In the genomic region with DNA sequence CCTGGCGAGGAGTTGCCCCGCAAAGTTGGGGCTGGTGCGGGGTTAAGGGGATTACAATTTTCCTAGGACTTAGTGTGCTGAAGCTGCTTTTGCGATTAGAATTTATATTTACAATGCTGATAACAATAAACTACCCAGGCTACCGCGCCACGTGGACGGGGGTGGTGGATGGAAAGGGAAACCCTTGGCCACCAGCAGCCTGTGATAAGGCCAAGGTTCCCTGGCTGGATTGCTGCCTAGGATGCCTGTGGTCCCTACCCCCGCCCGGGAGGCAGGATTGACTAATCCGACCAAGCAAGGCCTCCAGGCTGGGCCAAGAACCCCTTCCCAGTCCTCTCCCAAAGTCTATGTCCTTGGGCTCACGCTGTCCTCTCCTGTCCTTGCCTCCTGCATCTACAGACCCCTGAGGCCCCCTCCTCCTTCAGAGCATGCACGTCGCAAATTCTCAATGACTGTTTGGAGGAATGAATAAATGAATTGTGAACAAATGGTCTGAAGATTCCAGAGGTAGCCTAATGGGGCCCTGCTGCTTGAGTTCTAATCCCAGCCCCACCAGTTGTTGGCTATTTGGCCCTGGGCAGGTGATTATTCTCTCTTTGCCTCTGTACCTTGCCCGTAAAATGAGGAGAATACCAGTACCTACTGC, we compare ENCODE assay signal across 9 cellular contexts. TPM values are rescaled to one million over a fixed set of nuclear protein-coding genes. Genes with fewer than 3 reads are reported as not detected.
DNase-seq lines count a peak whose midpoint lies in the region; ATAC-seq, FAIRE-seq and TF ChIP-seq lines count a peak whose summit lies in the region.
"Had no signal": no experiment of that assay in that cellular context is flagged by ENCODE, and none has a peak within 500 bp of the region (broad histone marks: within the 10 kb centered on the region; RNA-seq: fewer than 3 reads in every experiment).

No MANE protein-coding gene starts in this region.

- H3K56ac ChIP-seq in H9 (ENCODE audit: insufficient read length, low read depth, low read length): no peak overlapping the region

- H4K91ac ChIP-seq in H9 (ENCODE audit: insufficient read length, low read depth, low read length): no peak overlapping the region

- H2BK5ac ChIP-seq in H9 (ENCODE audit: insufficient read length, low read length): no peak overlapping the region

- no peak overlapping the region for H3K23ac ChIP-seq in H9 (ENCODE audit: insufficient read length, low read depth, low read length)

- no peak overlapping the region; the same call in 1 of the 2 replicates for H3K4ac ChIP-seq in H9 (ENCODE audit: low read depth, low read length)

- peaks cover 18 to 23% (median 22%) of the 10 kb centered on the region in 3 experiments for H3K36me3 Mint-ChIP-seq in H9 (ENCODE audit: insufficient read depth in 1 of 3, low read depth in 3 of 3)

- intact Hi-C loops in left colon (cut with DNase I, micrococcal nuclease): no loop called here

- no peak overlapping the region for H2BK15ac ChIP-seq in H9 (ENCODE audit: low read depth, low read length)

- H3K9me3 ChIP-seq in H9 (ENCODE audit: control insufficient read depth, low read depth, low read length): peaks cover 5% of the 10 kb centered on the region
- H3K9me3 ChIP-seq in smooth muscle cell (replicated peaks; ENCODE audit: low read depth): no peaks in the 10 kb centered on the region

- H3K27me3 ChIP-seq in H9 (ENCODE audit: insufficient read depth, low read length) (no peaks in the 10 kb centered on the region), brain microvascular endothelial cell (replicated peaks) (no peaks in the 10 kb centered on the region), smooth muscle cell (ENCODE audit: low read depth) (no peaks in the 10 kb centered on the region)

- no peak overlapping the region for H3K27ac ChIP-seq in H9 (ENCODE audit: insufficient read length, low read depth, low read length)
- no peak overlapping the region for H3K27ac ChIP-seq in brain microvascular endothelial cell
- no peak overlapping the region for H3K27ac ChIP-seq in smooth muscle cell (ENCODE audit: low read depth)
- H3K27ac ChIP-seq in RWPE1: no peak overlapping the region

- no peaks in the 10 kb centered on the region for H3F3A ChIP-seq in smooth muscle cell (ENCODE audit: low read depth)

- H2AFZ ChIP-seq in H9 (ENCODE audit: low read length) (no peak overlapping the region), smooth muscle cell (ENCODE audit: low read depth) (peak overlapping the region; percentile 20)

- TF ChIP-seq POLR2A in GM12891 (IDR thresholded peaks at IDR 0.05; ENCODE audit: low read depth, low read length): no peak

- no CpG with 5 or more reads among the region's 15 CpGs for WGBS in H9 (ENCODE audit: extremely low coverage, insufficient read length, low lambda C conversion rate)
- WGBS in smooth muscle cell (ENCODE audit: low lambda C conversion rate): 19% methylated on average over 15 of the region's 15 CpGs

- H2BK12ac ChIP-seq in H9 (ENCODE audit: insufficient read length, low read depth, low read length): peak overlapping the region; percentile 16

- no peak overlapping the region for H2BK120ac ChIP-seq in H9 (ENCODE audit: low read depth, low read length, poor library complexity, severe bottlenecking)

- H4K20me1 ChIP-seq in H9 (ENCODE audit: control insufficient read depth, insufficient read depth, insufficient read length): no peaks in the 10 kb centered on the region
- no peaks in the 10 kb centered on the region for H4K20me1 ChIP-seq in smooth muscle cell (ENCODE audit: low read depth)

- H3K36me3 ChIP-seq in brain microvascular endothelial cell (replicated peaks) (no peaks in the 10 kb centered on the region), smooth muscle cell (ENCODE audit: low read depth) (no peaks in the 10 kb centered on the region)

- peak; percentile 77 for ATAC-seq in left colon

- peaks cover 48 to 53% of the 10 kb centered on the region in 2 experiments for H3K4me1 Mint-ChIP-seq in H9

- H3K9me3 Mint-ChIP-seq in H9: peaks cover 36 to 40% of the 10 kb centered on the region in 2 experiments

- H3K4me1 ChIP-seq in H9 (ENCODE audit: insufficient read depth, low read length) (peaks cover 11% of the 10 kb centered on the region; the same call in 1 of the 2 replicates), smooth muscle cell (ENCODE audit: low read depth) (no peaks in the 10 kb centered on the region)

- H3K79me1 ChIP-seq in H9 (ENCODE audit: insufficient read depth, low read depth, low read length, poor library complexity, severe bottlenecking): no peaks in the 10 kb centered on the region

- TF ChIP-seq CTCF in H9 (conservative IDR thresholded peaks at IDR 0.05) (no peak), brain microvascular endothelial cell (IDR thresholded peaks at IDR 0.05; ENCODE audit: low read depth, low read length, missing control alignments) (no peak), smooth muscle cell (IDR thresholded peaks at IDR 0.05; ENCODE audit: borderline replicate concordance, insufficient read depth, poor library complexity, severe bottlenecking) (no peak), RWPE1 (conservative IDR thresholded peaks at IDR 0.05; ENCODE audit: low read depth) (no peak)

- no peak overlapping the region for H2AK5ac ChIP-seq in H9 (ENCODE audit: insufficient read length, low read length)

- peaks cover 3% of the 10 kb centered on the region; the same call in 1 of the 2 replicates for H3K27me3 Mint-ChIP-seq in H9 (ENCODE audit: low read depth)

- H3K4me3 Mint-ChIP-seq in H9: peak overlapping the region; percentile 49 to 68

- no peak overlapping the region for H3T11ph ChIP-seq in H9 (ENCODE audit: low read length)

- H3K79me2 ChIP-seq in H9 (ENCODE audit: insufficient read depth, low read length): no peaks in the 10 kb centered on the region
- H3K79me2 ChIP-seq in smooth muscle cell (ENCODE audit: low read depth): no peaks in the 10 kb centered on the region

- H3K14ac ChIP-seq in H9 (ENCODE audit: insufficient read depth, low read length): peak overlapping the region; percentile 62; the same call in 1 of the 2 replicates

- peak; percentile 74 for DNase-seq in H9
- peak; percentile 77 for DNase-seq in brain microvascular endothelial cell
- DNase-seq in left colon: peak; percentile 72 to 76
- no peak for DNase-seq in smooth muscle cell (lab: John Stamatoyannopoulos, UW; ENCODE audit: unreplicated experiment)
- DNase-seq in RWPE1 (ENCODE audit: low spot score): no peak
- DNase-seq in GM12891 (ENCODE audit: insufficient read length, low spot score): no peak
- no peak for DNase-seq in stimulated activated CD4-positive, alpha-beta T cell treated with anti-CD3 and anti-CD28 coated beads, Interleukin-15, amount 100 ng/mL, for 24 hours
- no peak for DNase-seq in stimulated activated naive CD4-positive, alpha-beta T cell (lab: John Stamatoyannopoulos, UW)
- DNase-seq: activated CD4-positive, alpha-beta T cell treated with anti-CD3 and anti-CD28 coated beads for 1 hour had no signal

- no peak overlapping the region for H4K8ac ChIP-seq in H9 (replicated peaks; ENCODE audit: insufficient read length, low read depth, low read length)

- CTCF ChIA-PET in RWPE1 (lab: Yijun Ruan, JAX): no interaction called here

- H3K4me3 ChIP-seq in brain microvascular endothelial cell (ENCODE audit: low read depth, low read length) (peak overlapping the region; percentile 44), smooth muscle cell (peak overlapping the region; percentile 47)

- H3K9ac ChIP-seq in H9 (ENCODE audit: extremely low read depth, insufficient read length, low read length): no peak overlapping the region
- H3K9ac ChIP-seq in smooth muscle cell (ENCODE audit: low read depth): no peak overlapping the region

- POLR2A ChIA-PET in RWPE1 (lab: Yijun Ruan, JAX; ENCODE audit: low non-redundant PET): no interaction called here

- no peak for FAIRE-seq in GM12891 (lab: Jason Lieb, UNC)

- H3K4me2 ChIP-seq in H9 (ENCODE audit: insufficient read depth, insufficient read length, low read length) (peak overlapping the region; percentile 1), smooth muscle cell (peak overlapping the region; percentile 81)

- H4K5ac ChIP-seq in H9 (ENCODE audit: insufficient read length, low read depth, low read length): no peak overlapping the region

- no peak overlapping the region for H2BK20ac ChIP-seq in H9 (ENCODE audit: low read depth, low read length, poor library complexity, severe bottlenecking)

- H3K18ac ChIP-seq in H9 (ENCODE audit: insufficient read length, low read depth, low read length): peak overlapping the region; percentile 73

- in situ Hi-C loops in brain microvascular endothelial cell (cut with HindIII; ENCODE audit: low pct_ligation_motif_present, low sequenced_read_pairs): no loop called here

- peak overlapping the region; percentile 63 to 99 (median 84) for H3K27ac Mint-ChIP-seq in H9

- peaks cover 4% of the 10 kb centered on the region for H3K23me2 ChIP-seq in H9 (ENCODE audit: insufficient read length, low read depth, low read length, poor library complexity, severe bottlenecking)

TF ChIP-seq in GM12891, 5 proteins besides CTCF, POLR2A, EP300 and RAD21:
- TF ChIP-seq TAF1 (IDR thresholded peaks at IDR 0.05; ENCODE audit: low read depth, low read length) (no peak), POLR2AphosphoS5 (IDR thresholded peaks at IDR 0.05; ENCODE audit: low read depth, low read length) (no peak), POU2F2 (IDR thresholded peaks at IDR 0.05; ENCODE audit: low read depth, low read length) (no peak), SPI1 (IDR thresholded peaks at IDR 0.05; ENCODE audit: low read depth, low read length) (no peak), PAX5 (IDR thresholded peaks at IDR 0.05; ENCODE audit: insufficient read depth, low read length, severe bottlenecking) (no peak)

RNA-seq across cellular contexts. Expression of a gene that starts 7.6 kb away (rescaled TPM):
- total RNA-seq in H9 (2021): 63.0 and 64.2 TPM in 2 replicates
- total RNA-seq in left colon: 10 to 100 TPM; 47.6 to 87.4 TPM
- 15.9 and 31.1 TPM in 2 replicates for total RNA-seq in smooth muscle cell
- 19.9 and 21.7 TPM in 2 replicates for polyA plus RNA-seq in smooth muscle cell
- polyA plus RNA-seq in GM12891 (2012; ENCODE audit: low read depth, missing spikeins): 20.9 TPM

Comparison
In these comparisons a context has a peak if more than half of its experiments do, and no peak if none do; other contexts are left out.
1. DNase-seq: peak in H9 (single experiment), brain microvascular endothelial cell (single experiment) and left colon (2 of 2); none in smooth muscle cell (single experiment), RWPE1 (single experiment), GM12891 (single experiment), stimulated activated CD4-positive, alpha-beta T cell treated with anti-CD3 and anti-CD28 coated beads, Interleukin-15, amount 100 ng/mL, for 24 hours (single experiment) and stimulated activated naive CD4-positive, alpha-beta T cell (0 of 6).